8 cellular contexts compared by ENCODE assay signal in the genomic region with DNA sequence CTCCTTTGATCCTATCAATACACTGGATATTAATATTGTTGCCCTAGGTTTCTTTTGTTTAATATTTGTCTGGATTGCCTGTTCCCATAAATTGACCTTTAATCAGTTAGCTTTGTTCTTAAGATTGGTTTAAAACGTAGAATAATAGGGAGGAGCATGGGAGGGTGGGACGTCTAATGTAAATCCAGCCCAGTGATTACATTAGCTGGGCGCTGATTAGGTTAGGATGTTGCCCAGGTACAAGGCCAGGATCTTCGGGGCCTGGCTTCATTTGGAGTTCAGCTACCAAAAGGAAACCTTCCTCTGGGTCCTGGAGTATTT. TPM values are rescaled to one million over a fixed set of nuclear protein-coding genes. Genes with fewer than 3 reads are reported as not detected.
A peak's percentile ranks its signal among the peaks of the same experiment; 100 is the strongest.
DNase-seq lines count a peak whose midpoint lies in the region; ATAC-seq and TF ChIP-seq lines count a peak whose summit lies in the region.

A gene with protein sequence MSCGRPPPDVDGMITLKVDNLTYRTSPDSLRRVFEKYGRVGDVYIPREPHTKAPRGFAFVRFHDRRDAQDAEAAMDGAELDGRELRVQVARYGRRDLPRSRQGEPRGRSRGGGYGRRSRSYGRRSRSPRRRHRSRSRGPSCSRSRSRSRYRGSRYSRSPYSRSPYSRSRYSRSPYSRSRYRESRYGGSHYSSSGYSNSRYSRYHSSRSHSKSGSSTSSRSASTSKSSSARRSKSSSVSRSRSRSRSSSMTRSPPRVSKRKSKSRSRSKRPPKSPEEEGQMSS (plus strand): TSS at position 199 of the 321 bp plus-strand sequence. CDS start 308 bp downstream, outside the sequence.

- H3K36me3 ChIP-seq in SJCRH30, result no peaks in the 10 kb centered on the region

- no peak for TF ChIP-seq CTCF in epithelial cell of proximal tubule (conservative IDR thresholded peaks at IDR 0.05; ENCODE audit: low read depth, low read length)
- TF ChIP-seq CTCF in nephron progenitor cell (IDR thresholded peaks at IDR 0.05), result no peak

- peaks cover 9% of the 10 kb centered on the region for H3K36me3 Mint-ChIP-seq in activated naive CD4-positive, alpha-beta T cell treated with anti-CD3 and anti-CD28 coated beads, Interleukin-2, amount 50 U/mL, for 24 hours
- H3K36me3 Mint-ChIP-seq in nephron progenitor cell (ENCODE audit: low read depth), result peaks cover 6% of the 10 kb centered on the region

- H3K9me3 ChIP-seq in SJCRH30 (replicated peaks), result no peaks in the 10 kb centered on the region

- peak within 1 kb of the TSS; percentile 67 for H3K27ac ChIP-seq in SJCRH30

- DNase-seq in activated naive CD4-positive, alpha-beta T cell treated with Interleukin-2 at 50 U/mL for 16 hours, result no peak
- DNase-seq in SJCRH30 (no peak), epithelial cell of proximal tubule (ENCODE audit: low read depth) (no peak), nephron progenitor cell (no peak), cortex of kidney (lab: John Stamatoyannopoulos, UW) (no peak), HuH-7.5 (ENCODE audit: low spot score) (no peak)

- peak within 1 kb of the TSS; percentile 98 for H3K4me3 Mint-ChIP-seq in activated naive CD4-positive, alpha-beta T cell treated with anti-CD3 and anti-CD28 coated beads, Interleukin-2, amount 50 U/mL, for 24 hours
- peak within 1 kb of the TSS; percentile 97 for H3K4me3 Mint-ChIP-seq in nephron progenitor cell

- H3K9me3 Mint-ChIP-seq in activated naive CD4-positive, alpha-beta T cell treated with anti-CD3 and anti-CD28 coated beads, Interleukin-2, amount 50 U/mL, for 24 hours, result no peaks in the 10 kb centered on the region
- H3K9me3 Mint-ChIP-seq in nephron progenitor cell, result no peaks in the 10 kb centered on the region

- H3K4me3 ChIP-seq in SJCRH30, result peak within 1 kb of the TSS; percentile 94
- H3K4me3 ChIP-seq in epithelial cell of proximal tubule (ENCODE audit: low read depth, low read length), result peak within 1 kb of the TSS; percentile 65

- H3K27ac Mint-ChIP-seq in activated naive CD4-positive, alpha-beta T cell treated with anti-CD3 and anti-CD28 coated beads, Interleukin-2, amount 50 U/mL, for 24 hours, result peak within 1 kb of the TSS; percentile 98
- peak within 1 kb of the TSS; percentile 95 for H3K27ac Mint-ChIP-seq in nephron progenitor cell

- no peaks in the 10 kb centered on the region for H3K27me3 Mint-ChIP-seq in activated naive CD4-positive, alpha-beta T cell treated with anti-CD3 and anti-CD28 coated beads, Interleukin-2, amount 50 U/mL, for 24 hours
- peaks cover 15% of the 10 kb centered on the region for H3K27me3 Mint-ChIP-seq in nephron progenitor cell (ENCODE audit: low read depth, poor library complexity)

- ATAC-seq in HG03097 (IDR thresholded peaks at IDR 0.05; ENCODE audit: low FRiP score, unreplicated experiment), result peak; percentile 33

- H3K4me1 Mint-ChIP-seq in activated naive CD4-positive, alpha-beta T cell treated with anti-CD3 and anti-CD28 coated beads, Interleukin-2, amount 50 U/mL, for 24 hours, result peaks cover 29% of the 10 kb centered on the region
- peaks cover 22% of the 10 kb centered on the region for H3K4me1 Mint-ChIP-seq in nephron progenitor cell

- no peaks in the 10 kb centered on the region for H3K4me1 ChIP-seq in SJCRH30

- no peaks in the 10 kb centered on the region for H3K27me3 ChIP-seq in SJCRH30

RNA-seq across cellular contexts. Expression of the gene that starts here (rescaled TPM):
- total RNA-seq in SJCRH30 (2014; rRNA removed; shearing (Covaris generic)), result 6.4 and 10.9 TPM in 2 replicates
- total RNA-seq in epithelial cell of proximal tubule, result 16.9 and 21.3 TPM in 2 replicates
